18 cellular contexts compared by ENCODE assay signal in genomic region chr12:121288941-121289340, GRCh38. TPM values are rescaled to one million over a fixed set of nuclear protein-coding genes. Genes with fewer than 3 reads are reported as not detected.
DNase-seq lines count a peak whose midpoint lies in the region; ATAC-seq and TF ChIP-seq lines count a peak whose summit lies in the region.
"Had no signal": no experiment of that assay in that cellular context is flagged by ENCODE, and none has a peak within 500 bp of the region (broad histone marks: within the 10 kb centered on the region; RNA-seq: fewer than 3 reads in every experiment).

No MANE protein-coding gene starts in this region.

- H3K4me1 ChIP-seq in heart left ventricle (peaks cover 0 to 79% (median 17%) of the 10 kb centered on the region in 12 donors), psoas muscle (no peaks in the 10 kb centered on the region), suprapubic skin (peaks cover 26% of the 10 kb centered on the region)

- H3K27me3 ChIP-seq in heart left ventricle (no peaks in the 10 kb centered on the region), psoas muscle (ENCODE audit: insufficient read depth in 3 of 3, low read length in 2 of 3) (no peaks in the 10 kb centered on the region), suprapubic skin (no peaks in the 10 kb centered on the region)

- H3K27ac ChIP-seq in heart left ventricle = peak overlapping the region in 9 of 12 donors; percentile 13 to 64 (median 38)
- H3K27ac ChIP-seq in psoas muscle = peak overlapping the region; percentile 9
- H3K27ac ChIP-seq in suprapubic skin = no peak overlapping the region

- H3K9me3 ChIP-seq in heart left ventricle = no peaks in the 10 kb centered on the region
- H3K9me3 ChIP-seq in psoas muscle = no peaks in the 10 kb centered on the region
- no peaks in the 10 kb centered on the region for H3K9me3 ChIP-seq in suprapubic skin

- peak in 1 of 4 donors; percentile 50 for ATAC-seq in heart left ventricle
- ATAC-seq in Right ventricle myocardium inferior = no peak
- no peak for ATAC-seq in psoas muscle
- ATAC-seq in GM21528 (IDR thresholded peaks at IDR 0.05; ENCODE audit: low FRiP score, unreplicated experiment) = no peak
- ATAC-seq: activated CD8-positive, alpha-beta T cell treated with anti-CD3 and anti-CD28 coated beads, Interleukin-2, amount 10 ng/mL, durations not matched to agents 7 days and 5 days; activated naive CD8-positive, alpha-beta T cell treated with anti-CD3 and anti-CD28 coated beads, Interleukin-2, amount 50 U/mL, for 24 hours had no signal

- H3K4me3 ChIP-seq in heart left ventricle (peak overlapping the region in 2 of 12 donors; percentile 16 to 35), fibroblast of the aortic adventitia (ENCODE audit: low read depth, low read length) (no peak overlapping the region), psoas muscle (no peak overlapping the region), suprapubic skin (no peak overlapping the region)

- intact Hi-C loops in heart left ventricle (cut with DNase I) (no loop called here), Right ventricle myocardium inferior (cut with DNase I) (no loop called here), psoas muscle (cut with DNase I) (no loop called here)

- no peak for TF ChIP-seq POLR2A in heart left ventricle (IDR thresholded peaks at IDR 0.05)
- no peak for TF ChIP-seq POLR2A in suprapubic skin (IDR thresholded peaks at IDR 0.05)

- 45 to 58% (median 47%) methylated on average over 7 of the region's 7 CpGs for WGBS in heart left ventricle, 4 donors
- 38 to 57% (median 53%) methylated on average over 7 of the region's 7 CpGs for WGBS in psoas muscle, 3 donors
- 35% methylated on average over 7 of the region's 7 CpGs for WGBS in suprapubic skin

- TF ChIP-seq EP300 in suprapubic skin (IDR thresholded peaks at IDR 0.05) = no peak

- in situ Hi-C loops in ACHN (cut with HindIII; ENCODE audit: low pct_ligation_motif_present, low pct_unique_long_range_greater_than_20kb, low sequenced_read_pairs) = no loop called here

- peaks cover 0 to 24% (median 15%) of the 10 kb centered on the region in 9 donors for H3K36me3 ChIP-seq in heart left ventricle
- H3K36me3 ChIP-seq in psoas muscle (ENCODE audit: insufficient read depth in 1 of 2, low read depth in 1 of 2) = peaks cover 0 to 20% of the 10 kb centered on the region in 2 donors
- H3K36me3 ChIP-seq in suprapubic skin = no peaks in the 10 kb centered on the region

- TF ChIP-seq CTCF in heart left ventricle (IDR thresholded peaks at IDR 0.05) (no peak), fibroblast of the aortic adventitia (IDR thresholded peaks at IDR 0.05; ENCODE audit: insufficient read depth, low read length) (no peak), psoas muscle (IDR thresholded peaks at IDR 0.05) (no peak), suprapubic skin (IDR thresholded peaks at IDR 0.05) (no peak)

- peak in 2 of 5 donors; percentile 42 to 49 for DNase-seq in heart left ventricle
- DNase-seq in Right ventricle myocardium inferior (ENCODE audit: missing footprints) = no peak
- DNase-seq in fibroblast of the aortic adventitia (ENCODE audit: low read depth) = peak; percentile 39
- DNase-seq in psoas muscle = no peak
- DNase-seq in suprapubic skin (ENCODE audit: low spot score in 2 of 2) = no peak
- no peak for DNase-seq in stimulated activated CD4-positive, alpha-beta T cell treated with anti-CD3 and anti-CD28 coated beads, Interleukin-4, amount 100 ng/mL, for 24 hours
- no peak for DNase-seq in ACHN
- DNase-seq: activated CD8-positive, alpha-beta T cell treated with anti-CD3 and anti-CD28 coated beads, Interleukin-2, amount 10 ng/mL, durations not matched to agents 7 days and 5 days; activated naive CD8-positive, alpha-beta T cell treated with anti-CD3 and anti-CD28 coated beads, Interleukin-2, amount 50 U/mL, for 24 hours; CD4-positive, alpha-beta T cell; cerebellar nuclear complex; glutamatergic neuron; islet precursor cell; NCI-H2029; NCI-H524; OCI-M1; stimulated activated CD4-positive, alpha-beta T cell treated with anti-CD3 and anti-CD28 coated beads, Interleukin-12 subunit alpha, Interleukin-12 subunit beta, amount 100 ng/mL, for 4 hours had no signal

RNA-seq across cellular contexts. Expression of gene CAMKK2, which starts 7.6 kb away (rescaled TPM):
- 10 to 100 TPM; 12.5 to 28.2 (median 16.0) TPM for total RNA-seq in heart left ventricle
- polyA plus RNA-seq in heart left ventricle = 10 to 100 TPM in 1 of 2 donors, 1 to 10 TPM in 1; 7.4 to 19.5 TPM
- 15.2 TPM for total RNA-seq in Right ventricle myocardium inferior
- total RNA-seq in fibroblast of the aortic adventitia (ENCODE audit: low replicate concordance) = 12.0 and 23.8 TPM in 2 replicates
- total RNA-seq in psoas muscle = 10 to 100 TPM in 2 of 4 donors, 1 to 10 TPM in 2; 6.8 to 12.3 (median 10.4) TPM
- 1 to 10 TPM; 4.4 to 8.3 (median 5.6) TPM for polyA plus RNA-seq in psoas muscle
- 10 to 100 TPM; 18.4 to 25.8 (median 25.0) TPM for total RNA-seq in suprapubic skin
